Comparison of ENCODE assay signal across 8 cellular contexts in the genomic region with DNA sequence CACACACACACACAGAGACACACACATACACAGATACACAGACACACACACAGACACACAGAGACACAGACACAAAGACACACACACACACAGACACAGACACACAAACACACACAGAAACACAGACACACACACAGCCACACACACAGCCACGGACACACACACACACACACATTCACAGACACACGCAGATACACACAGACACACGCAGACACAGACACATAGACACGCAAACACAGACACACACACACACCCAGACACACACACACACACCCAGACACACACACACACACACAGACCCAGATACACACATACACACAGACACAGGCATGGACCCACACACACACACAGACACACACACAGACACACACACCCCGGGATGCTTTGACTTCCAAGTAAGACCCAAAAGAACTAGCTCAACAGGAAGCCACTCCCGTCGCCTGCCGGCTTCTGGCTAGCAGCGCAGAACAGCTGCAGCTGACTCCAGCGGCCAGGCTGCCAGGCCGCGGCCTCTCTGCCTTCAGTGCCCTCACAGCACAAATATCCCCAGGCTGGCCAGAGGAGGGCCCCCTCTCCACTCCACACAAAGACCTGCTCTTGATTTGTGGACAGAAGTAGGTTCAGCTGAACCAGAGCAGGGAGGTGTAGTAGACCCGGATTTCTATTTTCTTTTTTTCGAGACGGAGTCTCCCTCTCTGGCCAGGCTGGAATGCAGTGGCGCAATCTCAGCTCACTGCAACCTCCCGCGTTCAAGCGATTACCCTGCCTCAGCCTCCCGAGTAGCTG. TPM values are rescaled to one million over a fixed set of nuclear protein-coding genes. Genes with fewer than 3 reads are reported as not detected.
A peak's percentile ranks its signal among the peaks of the same experiment; 100 is the strongest.
DNase-seq lines count a peak whose midpoint lies in the region; ATAC-seq, FAIRE-seq and TF ChIP-seq lines count a peak whose summit lies in the region.

No MANE protein-coding gene starts in this region.

- no peaks in the 10 kb centered on the region for H3K27me3 Mint-ChIP-seq in natural killer cell treated with Interleukin-12 subunit alpha and Interleukin-12 subunit beta and Interleukin-15 and Interleukin-18, amount 100 ng/mL, for 72 hours
- H3K27me3 Mint-ChIP-seq in stimulated activated naive CD8-positive, alpha-beta T cell treated with anti-CD3 and anti-CD28 coated beads, Interleukin-15, amount 100 ng/mL, for 72 hours: no peaks in the 10 kb centered on the region

- DNase-seq in G401 (ENCODE audit: low spot score) (peak; percentile 80), KG1 (lab: John Stamatoyannopoulos, UW) (peak; percentile 7), RCC 7860 (ENCODE audit: low spot score) (peak; percentile 44), fibroblast of mammary gland (ENCODE audit: low read depth) (peak; percentile 93)
- DNase-seq in activated T-cell treated with anti-CD3 and anti-CD28 coated beads, Interleukin-2, amount 50 U/mL, for 48 hours: peak; percentile 79 to 84
- DNase-seq in natural killer cell treated with Interleukin-12 subunit alpha and Interleukin-12 subunit beta and Interleukin-15 and Interleukin-18, amount 100 ng/mL, for 72 hours (ENCODE audit: low spot score): peak; percentile 84
- DNase-seq in stimulated activated naive CD8-positive, alpha-beta T cell treated with anti-CD3 and anti-CD28 coated beads, Interleukin-15, amount 100 ng/mL, for 72 hours: peak; percentile 77 to 83

- H3K4me3 ChIP-seq in fibroblast of mammary gland (ENCODE audit: control insufficient read depth, low read depth, low read length): no peak overlapping the region

- no peaks in the 10 kb centered on the region for H3K4me1 Mint-ChIP-seq in natural killer cell treated with Interleukin-12 subunit alpha and Interleukin-12 subunit beta and Interleukin-15 and Interleukin-18, amount 100 ng/mL, for 72 hours (ENCODE audit: low read depth in 2 of 2)
- peaks cover 5% of the 10 kb centered on the region for H3K4me1 Mint-ChIP-seq in stimulated activated naive CD8-positive, alpha-beta T cell treated with anti-CD3 and anti-CD28 coated beads, Interleukin-15, amount 100 ng/mL, for 72 hours

- no peak for FAIRE-seq in RCC 7860 (lab: Jason Lieb, UNC)

- TF ChIP-seq CTCF in fibroblast of mammary gland (conservative IDR thresholded peaks at IDR 0.05; ENCODE audit: control insufficient read depth, insufficient read depth, low read depth, low read length): peak; percentile 84

- no peaks in the 10 kb centered on the region for H3K36me3 Mint-ChIP-seq in natural killer cell treated with Interleukin-12 subunit alpha and Interleukin-12 subunit beta and Interleukin-15 and Interleukin-18, amount 100 ng/mL, for 72 hours

- peak; percentile 95 to 96 for ATAC-seq in natural killer cell treated with Interleukin-12 subunit alpha and Interleukin-12 subunit beta and Interleukin-15 and Interleukin-18, amount 100 ng/mL, for 72 hours
- ATAC-seq in stimulated activated naive CD8-positive, alpha-beta T cell treated with anti-CD3 and anti-CD28 coated beads, Interleukin-15, amount 100 ng/mL, for 72 hours: peak; percentile 99
- no peak for ATAC-seq in HG02884 (IDR thresholded peaks at IDR 0.05; ENCODE audit: unreplicated experiment)

- H3K27ac Mint-ChIP-seq in natural killer cell treated with Interleukin-12 subunit alpha and Interleukin-12 subunit beta and Interleukin-15 and Interleukin-18, amount 100 ng/mL, for 72 hours: no peak overlapping the region
- H3K27ac Mint-ChIP-seq in stimulated activated naive CD8-positive, alpha-beta T cell treated with anti-CD3 and anti-CD28 coated beads, Interleukin-15, amount 100 ng/mL, for 72 hours: no peak overlapping the region

- in situ Hi-C loops in G401 (cut with HindIII; ENCODE audit: low sequenced_read_pairs): no loop called here

- no peaks in the 10 kb centered on the region for H3K9me3 Mint-ChIP-seq in natural killer cell treated with Interleukin-12 subunit alpha and Interleukin-12 subunit beta and Interleukin-15 and Interleukin-18, amount 100 ng/mL, for 72 hours
- no peaks in the 10 kb centered on the region for H3K9me3 Mint-ChIP-seq in stimulated activated naive CD8-positive, alpha-beta T cell treated with anti-CD3 and anti-CD28 coated beads, Interleukin-15, amount 100 ng/mL, for 72 hours

- no peak overlapping the region for H3K4me3 Mint-ChIP-seq in natural killer cell treated with Interleukin-12 subunit alpha and Interleukin-12 subunit beta and Interleukin-15 and Interleukin-18, amount 100 ng/mL, for 72 hours
- H3K4me3 Mint-ChIP-seq in stimulated activated naive CD8-positive, alpha-beta T cell treated with anti-CD3 and anti-CD28 coated beads, Interleukin-15, amount 100 ng/mL, for 72 hours: no peak overlapping the region

RNA-seq across cellular contexts. Expression of a gene that starts 6.0 kb away (rescaled TPM):
- not detected in 2 replicates for total RNA-seq in G401 (2014; rRNA removed; shearing (Covaris generic))
- 1 to 10 TPM; 3.9 to 7.6 TPM for total RNA-seq in natural killer cell treated with Interleukin-12 subunit alpha and Interleukin-12 subunit beta and Interleukin-15 and Interleukin-18, amount 100 ng/mL, for 72 hours

RNA-seq across cellular contexts. Expression of a gene that starts 9.6 kb away (rescaled TPM):
- total RNA-seq in G401 (2014; rRNA removed; shearing (Covaris generic)): not detected in 2 replicates
- total RNA-seq in natural killer cell treated with Interleukin-12 subunit alpha and Interleukin-12 subunit beta and Interleukin-15 and Interleukin-18, amount 100 ng/mL, for 72 hours: 1 to 10 TPM; 1.3 to 2.3 TPM

RNA-seq across cellular contexts. Expression of a gene that starts 23.2 kb away (rescaled TPM):
- not detected in 2 replicates for total RNA-seq in G401 (2014; rRNA removed; shearing (Covaris generic))
- under 1 TPM in 1 of 2 donors, not detected in 1; 0.12 TPM for total RNA-seq in natural killer cell treated with Interleukin-12 subunit alpha and Interleukin-12 subunit beta and Interleukin-15 and Interleukin-18, amount 100 ng/mL, for 72 hours

RNA-seq across cellular contexts. Expression of a gene that starts 30.9 kb away (rescaled TPM):
- 111 and 132 TPM in 2 replicates for total RNA-seq in G401 (2014; rRNA removed; shearing (Covaris generic))
- 10 to 100 TPM; 85.9 to 91.6 TPM for total RNA-seq in natural killer cell treated with Interleukin-12 subunit alpha and Interleukin-12 subunit beta and Interleukin-15 and Interleukin-18, amount 100 ng/mL, for 72 hours

RNA-seq across cellular contexts. Expression of a gene that starts 31.2 kb away (rescaled TPM):
- 86.0 and 97.4 TPM in 2 replicates for total RNA-seq in G401 (2014; rRNA removed; shearing (Covaris generic))
- 100 to 1,000 TPM; 144 to 150 TPM for total RNA-seq in natural killer cell treated with Interleukin-12 subunit alpha and Interleukin-12 subunit beta and Interleukin-15 and Interleukin-18, amount 100 ng/mL, for 72 hours

Comparison
In these comparisons a context has a peak if more than half of its experiments do, and no peak if none do; other contexts are left out.
1. DNase-seq: peak in every context shown above with its lines; median percentile 93 in fibroblast of mammary gland; 84 in natural killer cell treated with Interleukin-12 subunit alpha and Interleukin-12 subunit beta and Interleukin-15 and Interleukin-18, amount 100 ng/mL, for 72 hours; 82 in activated T-cell treated with anti-CD3 and anti-CD28 coated beads, Interleukin-2, amount 50 U/mL, for 48 hours; 80 in G401; 80 in stimulated activated naive CD8-positive, alpha-beta T cell treated with anti-CD3 and anti-CD28 coated beads, Interleukin-15, amount 100 ng/mL, for 72 hours; 44 in RCC 7860; 7 in KG1.